ENCODE assay signal across 1 cellular context in genomic region chr11:124622531-124623451, GRCh38.
A peak's percentile ranks its signal among the peaks of the same experiment; 100 is the strongest.
TF ChIP-seq lines count a peak whose summit lies in the region.

Gene TBRG1 (plus strand): TSS chr11:124622864. CDS start chr11:124623084, 220 bp downstream.

TF ChIP-seq in K562, 482 proteins besides CTCF, POLR2A, EP300 and RAD21 (continued from another document and continues in another):
- TF ChIP-seq ZNF277 (CRISPR knock-in tag; IDR thresholded peaks at IDR 0.05; ENCODE audit: borderline replicate concordance) (no peak), PHF20 (IDR thresholded peaks at IDR 0.05; ENCODE audit: partially characterized antibody) (peak; percentile 92), PML (IDR thresholded peaks at IDR 0.05; ENCODE audit: low read length) (peak; percentile 83), ZNF239 (CRISPR knock-in tag; IDR thresholded peaks at IDR 0.05) (no peak), CREB1 (IDR thresholded peaks at IDR 0.05) (peak; percentile 92), CREB1 (CRISPR knock-in tag; IDR thresholded peaks at IDR 0.05) (peak; percentile 84), ZNF232 (CRISPR knock-in tag; IDR thresholded peaks at IDR 0.05) (no peak), NCOA1 (IDR thresholded peaks at IDR 0.05; ENCODE audit: low read depth) (peak; percentile 54; the same call in 1 of the 2 replicates), TRIM24 (IDR thresholded peaks at IDR 0.05) (peak in 1 of 2 experiments; percentile 65; a peak in 2 of 4 replicates), ZC3H4 (CRISPR knock-in tag; IDR thresholded peaks at IDR 0.05; ENCODE audit: borderline replicate concordance) (no peak; the same call in 1 of the 2 replicates), RBM17 (IDR thresholded peaks at IDR 0.05; ENCODE audit: borderline replicate concordance, low read depth, low read length) (no peak), TAF1 (IDR thresholded peaks at IDR 0.05; ENCODE audit: control insufficient read depth, extremely low read depth, insufficient read depth, low read length, severe bottlenecking) (peak; percentile 94), ASH1L (IDR thresholded peaks at IDR 0.05; ENCODE audit: borderline replicate concordance, low read depth, partially characterized antibody) (peak; percentile 67), E4F1 (CRISPR knock-in tag; IDR thresholded peaks at IDR 0.05; ENCODE audit: borderline replicate concordance) (no peak), CBFB (CRISPR knock-in tag; IDR thresholded peaks at IDR 0.05) (no peak), ESRRA (IDR thresholded peaks at IDR 0.05; ENCODE audit: borderline replicate concordance, low read depth) (peak; percentile 70; the same call in 1 of the 2 replicates), ETV1 (tag; conservative IDR thresholded peaks at IDR 0.05; ENCODE audit: low read depth) (peak; percentile 89), ID3 (CRISPR knock-in tag; IDR thresholded peaks at IDR 0.05) (no peak), ID3 (tag; IDR thresholded peaks at IDR 0.05) (0 out of 2 replicates have a peak, but pooled peaks have one; percentile 17), NCOA6 (IDR thresholded peaks at IDR 0.05) (no peak), CHAMP1 (IDR thresholded peaks at IDR 0.05) (0 out of 2 replicates have a peak, but pooled peaks have one; percentile 26), NFATC3 (IDR thresholded peaks at IDR 0.05) (no peak), ZNF311 (CRISPR knock-in tag; IDR thresholded peaks at IDR 0.05) (no peak), ZNF639 (CRISPR knock-in tag; conservative IDR thresholded peaks at IDR 0.05 in 1 of 2, IDR thresholded peaks at IDR 0.05 in 1 of 2) (0 out of 4 replicates have a peak, but pooled peaks of 1 of the 2 experiments have one; percentile 40), E2F6 (IDR thresholded peaks at IDR 0.05; ENCODE audit: borderline replicate concordance in 1 of 2, extremely low read depth in 1 of 2, insufficient read depth in 1 of 2, insufficient read length in 1 of 2, low read depth in 1 of 2, low read length in 1 of 2, poor library complexity in 1 of 2, severe bottlenecking in 1 of 2) (peak in 1 of 2 experiments; percentile 55), ZNF253 (CRISPR knock-in tag; conservative IDR thresholded peaks at IDR 0.05) (no peak), BMI1 (IDR thresholded peaks at IDR 0.05; ENCODE audit: low read length) (no peak), ZNF398 (CRISPR knock-in tag; IDR thresholded peaks at IDR 0.05) (no peak), HDAC2 (IDR thresholded peaks at IDR 0.05) (peak; percentile 43; the same call in 1 of the 2 replicates), KAT8 (IDR thresholded peaks at IDR 0.05; ENCODE audit: low read depth) (0 out of 2 replicates have a peak, but pooled peaks have one; percentile 33), ZNF274 (IDR thresholded peaks at IDR 0.05; ENCODE audit: borderline replicate concordance, low read depth, low read length) (no peak), C11orf30 (IDR thresholded peaks at IDR 0.05; ENCODE audit: low read depth) (peak; percentile 62), PRDM10 (IDR thresholded peaks at IDR 0.05; ENCODE audit: partially characterized antibody) (peak; percentile 62), POLR2G (IDR thresholded peaks at IDR 0.05; ENCODE audit: low read depth, low read length) (peak; percentile 97), LEF1 (IDR thresholded peaks at IDR 0.05) (no peak), GATAD2A (IDR thresholded peaks at IDR 0.05) (no peak), ZBTB11 (CRISPR knock-in tag; IDR thresholded peaks at IDR 0.05) (peak in 2 of 3 experiments; percentile 76 to 93; a peak in 5 of 6 replicates), NR3C1 (CRISPR knock-in tag; IDR thresholded peaks at IDR 0.05) (no peak), SRSF9 (IDR thresholded peaks at IDR 0.05; ENCODE audit: borderline replicate concordance, low read depth, low read length) (no peak), ESRRB (CRISPR knock-in tag; IDR thresholded peaks at IDR 0.05; ENCODE audit: borderline replicate concordance) (no peak), SREBF1 (IDR thresholded peaks at IDR 0.05; ENCODE audit: borderline replicate concordance, low read depth, low read length) (no peak), SOX6 (IDR thresholded peaks at IDR 0.05) (0 out of 2 replicates have a peak, but pooled peaks have one; percentile 16), ZNF77 (CRISPR knock-in tag; IDR thresholded peaks at IDR 0.05) (no peak), JUND (IDR thresholded peaks at IDR 0.05; ENCODE audit: borderline replicate concordance, low read depth, low read length) (peak; percentile 12; the same call in 1 of the 2 replicates), JUND (tag; IDR thresholded peaks at IDR 0.05; ENCODE audit: borderline replicate concordance, low read depth, low read length) (no peak; the same call in 2 of the 3 replicates), BCOR (IDR thresholded peaks at IDR 0.05) (peak; percentile 10; the same call in 1 of the 2 replicates), NUFIP1 (IDR thresholded peaks at IDR 0.05; ENCODE audit: partially characterized antibody) (no peak), SAP30 (IDR thresholded peaks at IDR 0.05; ENCODE audit: borderline replicate concordance, insufficient read depth, low read depth, low read length, poor library complexity, severe bottlenecking) (peak; percentile 62), ZNF23 (CRISPR knock-in tag; IDR thresholded peaks at IDR 0.05) (no peak)
